ENCODE assay signal across 8 cellular contexts in genomic region chr16:75566040-75566888, GRCh38. TPM values are rescaled to one million over a fixed set of nuclear protein-coding genes. Genes with fewer than 3 reads are reported as not detected.
DNase-seq lines count a peak whose midpoint lies in the region; ATAC-seq and TF ChIP-seq lines count a peak whose summit lies in the region.

Gene GABARAPL2, plus strand, starts transcription at chr16:75566379. Its CDS starts 108 bp downstream, at chr16:75566487.

- H3K4me1 ChIP-seq in NT2/D1 (ENCODE audit: insufficient read depth, insufficient read length) = peaks cover 5% of the 10 kb centered on the region
- H3K4me1 ChIP-seq in endodermal cell (ENCODE audit: control insufficient read depth, insufficient read depth, low read length) = peaks cover 4% of the 10 kb centered on the region
- peaks cover 15% of the 10 kb centered on the region for H3K4me1 ChIP-seq in mesodermal cell (ENCODE audit: control insufficient read depth, insufficient read depth, low read length, poor library complexity, severe bottlenecking)

- WGBS in endodermal cell (ENCODE audit: insufficient coverage in 1 of 2, insufficient read length in 1 of 2), 2 experiments = 0% methylated on average over 24 to 84 of the region's 84 CpGs
- 0 to 1% methylated on average over 67 to 75 of the region's 84 CpGs for WGBS in mesodermal cell (ENCODE audit: insufficient coverage in 2 of 2), 2 experiments

- peak; percentile 63 for ATAC-seq in GM21367 (IDR thresholded peaks at IDR 0.05; ENCODE audit: unreplicated experiment)

- H3K36me3 ChIP-seq in NT2/D1 (ENCODE audit: insufficient read depth, insufficient read length, low read length) (peaks cover 39% of the 10 kb centered on the region), endodermal cell (ENCODE audit: control insufficient read depth, insufficient read depth, low read length) (peaks cover 38% of the 10 kb centered on the region), mesodermal cell (ENCODE audit: control insufficient read depth, insufficient read depth, low read length) (peaks cover 41% of the 10 kb centered on the region)

- peak within 1 kb of the TSS; percentile 96 for H3K27ac Mint-ChIP-seq in endodermal cell

- no peaks in the 10 kb centered on the region for H3K9me3 Mint-ChIP-seq in endodermal cell

- H3K27me3 ChIP-seq in NT2/D1 (ENCODE audit: insufficient read depth, insufficient read length) (peaks cover 4% of the 10 kb centered on the region), endodermal cell (ENCODE audit: control insufficient read depth, insufficient read depth, low read length, poor library complexity, severe bottlenecking) (no peaks in the 10 kb centered on the region)

- peaks cover 28% of the 10 kb centered on the region for H3K36me3 Mint-ChIP-seq in endodermal cell (ENCODE audit: low read depth)

- H3K9ac ChIP-seq in NT2/D1 (ENCODE audit: insufficient read length, low read depth) = peak within 1 kb of the TSS; percentile 90
- H3K9ac ChIP-seq in endodermal cell (ENCODE audit: extremely low read depth, low read length, poor library complexity, severe bottlenecking) = peak within 1 kb of the TSS; percentile 44

- H3K27me3 Mint-ChIP-seq in endodermal cell (ENCODE audit: insufficient read depth) = no peaks in the 10 kb centered on the region

- H3K4me3 Mint-ChIP-seq in endodermal cell = peak within 1 kb of the TSS; percentile 86

- DNase-seq in COLO668 (lab: John Stamatoyannopoulos, UW; ENCODE audit: unreplicated experiment) = peak; percentile 91
- peak; percentile 61 for DNase-seq in HT1080 (ENCODE audit: low read depth)
- DNase-seq in NT2/D1 (ENCODE audit: low read depth, low spot score) = peak; percentile 82
- DNase-seq in activated CD8-positive, alpha-beta memory T cell treated with anti-CD3 and anti-CD28 coated beads, Interleukin-2, amount 50 U/mL, for 24 hours (ENCODE audit: extremely low read depth) = peak; percentile 68
- peak; percentile 97 for DNase-seq in endodermal cell
- peak; percentile 94 for DNase-seq in stimulated activated CD8-positive, alpha-beta memory T cell treated with anti-CD3 and anti-CD28 coated beads, Interleukin-15, amount 100 ng/mL, for 24 hours (ENCODE audit: low read depth)

- no peaks in the 10 kb centered on the region for H3K9me3 ChIP-seq in NT2/D1 (ENCODE audit: insufficient read depth, low read length)
- H3K9me3 ChIP-seq in endodermal cell (ENCODE audit: control insufficient read depth, low read length) = no peaks in the 10 kb centered on the region
- H3K9me3 ChIP-seq in mesodermal cell (ENCODE audit: control insufficient read depth, low read length) = no peaks in the 10 kb centered on the region

- TF ChIP-seq CTCF in endodermal cell (conservative IDR thresholded peaks at IDR 0.05) = no peak

- H3K4me3 ChIP-seq in NT2/D1 (ENCODE audit: insufficient read length, low read depth) (peak within 1 kb of the TSS; percentile 87), endodermal cell (ENCODE audit: low read length) (peak within 1 kb of the TSS; percentile 98), mesodermal cell (ENCODE audit: extremely low read depth, insufficient read depth, low read length, poor library complexity, severe bottlenecking) (peak within 1 kb of the TSS; percentile 95)

- H3K4me1 Mint-ChIP-seq in endodermal cell = peaks cover 15% of the 10 kb centered on the region

- no peak within 1 kb of the TSS for H3K27ac ChIP-seq in endodermal cell (ENCODE audit: low read depth, low read length)
- H3K27ac ChIP-seq in mesodermal cell (ENCODE audit: low read depth, low read length, severe bottlenecking) = peak within 1 kb of the TSS; percentile 36

RNA-seq across cellular contexts. Expression of gene GABARAPL2, which starts in this region (rescaled TPM):
- total RNA-seq in HT1080 (2014; rRNA removed; shearing (Covaris generic)) = 59.0 and 131 TPM in 2 replicates
- 144 and 186 TPM in 2 replicates for polyA plus RNA-seq in HT1080 (2015; cell fraction: cytosol; rRNA removed)
- polyA plus RNA-seq in HT1080 (2015; cell fraction: nucleus; rRNA removed) = 71.4 and 76.0 TPM in 2 replicates
- total RNA-seq in endodermal cell = 10 to 100 TPM; 72.8 to 78.5 TPM
- 126 TPM for polyA plus RNA-seq in endodermal cell (2013, experiment 1 of 2)
- polyA plus RNA-seq in endodermal cell (2013, experiment 2 of 2) = 128 TPM
- polyA plus RNA-seq in mesodermal cell (2013, experiment 1 of 2) = 156 TPM
- polyA plus RNA-seq in mesodermal cell (2013, experiment 2 of 2) = 151 TPM
